In the genomic region with DNA sequence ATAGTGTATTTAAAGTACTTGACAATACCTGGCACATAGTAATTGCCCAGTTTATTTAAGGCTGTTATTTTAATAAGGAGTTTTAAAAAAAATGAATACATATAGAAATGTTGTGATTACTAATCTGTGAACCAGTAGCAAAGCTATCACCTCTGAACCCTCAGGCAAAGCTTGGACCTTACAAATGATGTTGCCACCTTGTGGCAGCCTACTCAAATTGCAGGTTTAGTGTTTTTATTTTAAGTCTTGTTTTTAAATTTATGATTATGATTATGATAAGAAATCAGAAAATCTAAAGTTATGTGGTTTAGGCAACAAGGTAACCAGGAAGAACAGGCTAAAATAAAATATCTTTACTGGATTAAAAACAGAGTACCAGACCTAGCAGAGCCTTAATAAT, we compare ENCODE assay signal across 2 cellular contexts.
TF ChIP-seq lines count a peak whose summit lies in the region.

No MANE protein-coding gene starts in this region.

TF ChIP-seq in SK-N-SH, 30 proteins besides CTCF, POLR2A, EP300 and RAD21 (continued from another document):
- TF ChIP-seq REST (IDR thresholded peaks at IDR 0.05; ENCODE audit: low read depth, low read length) (no peak), ZBTB33 (IDR thresholded peaks at IDR 0.05; ENCODE audit: borderline replicate concordance, low read depth) (no peak), JUND (IDR thresholded peaks at IDR 0.05) (no peak), TCF12 (IDR thresholded peaks at IDR 0.05) (no peak), FOXM1 (IDR thresholded peaks at IDR 0.05; ENCODE audit: low read depth) (no peak), GABPA (IDR thresholded peaks at IDR 0.05; ENCODE audit: low read depth) (no peak)

TF ChIP-seq in SK-N-SH treated with all-trans-retinoic acid at 6 μM for 48 hours, 23 proteins besides CTCF, POLR2A, EP300 and RAD21 (continued from another document):
- TF ChIP-seq CSDC2 (CRISPR knock-in tag; IDR thresholded peaks at IDR 0.05): no peak
- TF ChIP-seq TOX (CRISPR knock-in tag; IDR thresholded peaks at IDR 0.05; ENCODE audit: borderline replicate concordance): no peak
- no peak for TF ChIP-seq RARB (CRISPR knock-in tag; IDR thresholded peaks at IDR 0.05)
- TF ChIP-seq ESRRG (CRISPR knock-in tag; IDR thresholded peaks at IDR 0.05): no peak
- TF ChIP-seq ZFP30 (CRISPR knock-in tag; IDR thresholded peaks at IDR 0.05): no peak
- no peak for TF ChIP-seq PPARA (CRISPR knock-in tag; IDR thresholded peaks at IDR 0.05; ENCODE audit: borderline replicate concordance)
- no peak for TF ChIP-seq ZNF8 (CRISPR knock-in tag; IDR thresholded peaks at IDR 0.05)
- no peak for TF ChIP-seq CREB5 (CRISPR knock-in tag; IDR thresholded peaks at IDR 0.05; ENCODE audit: low read depth)
- no peak for TF ChIP-seq ZFP3 (CRISPR knock-in tag; IDR thresholded peaks at IDR 0.05)
- TF ChIP-seq GLIS3 (CRISPR knock-in tag; IDR thresholded peaks at IDR 0.05): no peak
- TF ChIP-seq TCF4 (CRISPR knock-in tag; IDR thresholded peaks at IDR 0.05; ENCODE audit: borderline replicate concordance): no peak
- no peak for TF ChIP-seq ISL1 (CRISPR knock-in tag; IDR thresholded peaks at IDR 0.05)
- no peak for TF ChIP-seq ZC3H10 (CRISPR knock-in tag; IDR thresholded peaks at IDR 0.05)
TF ChIP-seq in SK-N-SH treated with all-trans-retinoic acid at 6 μM for 48 hours: peak in this region for 0.
